In the genomic region with DNA sequence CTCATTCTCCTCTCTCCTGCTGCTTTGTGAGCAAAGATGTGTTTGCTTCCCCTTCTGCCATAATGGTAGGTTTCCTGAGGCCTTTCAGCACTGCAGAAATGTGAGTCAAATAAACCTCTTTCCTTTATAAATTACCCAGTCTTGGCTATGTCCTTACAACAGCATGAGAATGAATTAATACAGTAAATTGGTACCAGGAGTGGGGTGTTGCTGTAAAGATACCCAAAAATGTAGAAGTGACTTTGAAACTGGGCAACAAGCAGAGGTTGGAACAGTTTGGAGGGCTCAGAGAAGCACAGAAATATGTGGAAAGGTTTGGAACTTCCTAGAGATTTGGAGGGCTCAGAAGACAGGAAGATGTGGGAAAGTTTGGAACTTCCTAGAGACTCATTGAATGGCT, we compare ENCODE assay signal across 29 cellular contexts.
"Had no signal": no experiment of that assay in that cellular context is flagged by ENCODE, and none has a peak within 500 bp of the region (broad histone marks: within the 10 kb centered on the region; RNA-seq: fewer than 3 reads in every experiment).

No MANE protein-coding gene starts in this region.

- H3K36me3 ChIP-seq: colonic mucosa, esophagus muscularis mucosa, esophagus squamous epithelium, gastrocnemius medialis, gastroesophageal sphincter, heart left ventricle, heart right ventricle had no signal

- H3K79me2 ChIP-seq: hepatocyte had no signal

- H3K4me1 ChIP-seq: colonic mucosa, esophagus muscularis mucosa, esophagus squamous epithelium, foreskin keratinocyte, gastrocnemius medialis, gastroesophageal sphincter, heart left ventricle, heart right ventricle had no signal

- H3K27ac ChIP-seq: colonic mucosa, coronary artery, dorsolateral prefrontal cortex, epithelial cell of prostate, esophagus muscularis mucosa, esophagus squamous epithelium, foreskin keratinocyte, gastrocnemius medialis, gastroesophageal sphincter, heart left ventricle, heart right ventricle, hepatocyte had no signal

- DNase-seq: colonic mucosa; cortex of kidney; dermis blood vessel endothelial cell; dorsolateral prefrontal cortex; effector CD4-positive, alpha-beta T cell; effector CD8-positive, alpha-beta T cell; effector memory CD4-positive, alpha-beta T cell; effector memory CD8-positive, alpha-beta T cell; endodermal cell; erythroblast; esophagus squamous epithelium; foreskin fibroblast; foreskin keratinocyte; foreskin melanocyte; gastrocnemius medialis; glutamatergic neuron; head of caudate nucleus; heart left ventricle; heart right ventricle had no signal

- H3K9me3 ChIP-seq: colonic mucosa, gastrocnemius medialis had no signal

- FAIRE-seq: colon, endometrium, endothelial cell of umbilical vein, frontal cortex had no signal

- H3K4me3 ChIP-seq: colonic mucosa, coronary artery, dorsolateral prefrontal cortex, esophagus muscularis mucosa, esophagus squamous epithelium, gastrocnemius medialis, gastroesophageal sphincter, heart left ventricle, heart right ventricle, hepatocyte had no signal

- H2AFZ ChIP-seq: hepatocyte had no signal

- H3K4me2 ChIP-seq: hepatocyte had no signal

- ATAC-seq: effector memory CD8-positive, alpha-beta T cell; esophagus mucosa; foreskin keratinocyte; gastrocnemius medialis; gastroesophageal sphincter; heart left ventricle; heart right ventricle had no signal

- H3K27me3 ChIP-seq: colonic mucosa, dorsolateral prefrontal cortex, esophagus muscularis mucosa, esophagus squamous epithelium, foreskin keratinocyte, gastrocnemius medialis, gastroesophageal sphincter, heart left ventricle, heart right ventricle, hepatocyte had no signal
